Comparison of ENCODE assay signal across 7 cellular contexts in genomic region chr1:31937300-31938183, GRCh38. TPM values are rescaled to one million over a fixed set of nuclear protein-coding genes. Genes with fewer than 3 reads are reported as not detected.
DNase-seq lines count a peak whose midpoint lies in the region; ATAC-seq and TF ChIP-seq lines count a peak whose summit lies in the region.

No MANE protein-coding gene starts in this region.

- H3K36me3 ChIP-seq in esophagus squamous epithelium: no peaks in the 10 kb centered on the region

- H3K4me1 Mint-ChIP-seq in HFFc6 (ENCODE audit: low read depth): peaks cover 68% of the 10 kb centered on the region
- H3K4me1 Mint-ChIP-seq in naive B cell: peaks cover 52 to 82% (median 79%) of the 10 kb centered on the region in 3 donors

- H3K4me1 ChIP-seq in esophagus squamous epithelium: peaks cover 15 to 74% (median 56%) of the 10 kb centered on the region in 3 donors

- TF ChIP-seq POLR2A in esophagus squamous epithelium (IDR thresholded peaks at IDR 0.05): peak in 1 of 4 donors; percentile 7

- TF ChIP-seq CTCF in GM13976 (IDR thresholded peaks at IDR 0.05; ENCODE audit: borderline replicate concordance, control extremely low read depth, extremely low read depth, insufficient read depth, missing control alignments) (no peak), HFFc6 (IDR thresholded peaks at IDR 0.05) (no peak), esophagus squamous epithelium (IDR thresholded peaks at IDR 0.05) (no peak)

- peak; percentile 61 to 62 for ATAC-seq in naive B cell (ENCODE audit: low read depth in 2 of 2)

- no peaks in the 10 kb centered on the region for H3K9me3 Mint-ChIP-seq in HFFc6
- no peaks in the 10 kb centered on the region for H3K9me3 Mint-ChIP-seq in naive B cell

- no peaks in the 10 kb centered on the region for H3K27me3 ChIP-seq in esophagus squamous epithelium

- in situ Hi-C loops in GM13976 (cut with MboI; ENCODE audit: low sequenced_read_pairs, unreplicated experiment): no loop called here

- H3K36me3 Mint-ChIP-seq in HFFc6 (ENCODE audit: low read depth) (peaks cover 15% of the 10 kb centered on the region), naive B cell (no peaks in the 10 kb centered on the region)

- H3K27ac ChIP-seq in esophagus squamous epithelium: peak overlapping the region; percentile 96 to 99 (median 98)

- H3K27me3 Mint-ChIP-seq in HFFc6 (ENCODE audit: insufficient read depth) (no peaks in the 10 kb centered on the region), naive B cell (no peaks in the 10 kb centered on the region)

- peak; percentile 69 for DNase-seq in GM13976 (ENCODE audit: low spot score)
- peak; percentile 33 for DNase-seq in HFFc6
- peak; percentile 74 for DNase-seq in NCI-H69 (lab: John Stamatoyannopoulos, UW)
- DNase-seq in activated T-cell treated with anti-CD3 and anti-CD28 coated beads, Interleukin-2, amount 50 U/mL, for 48 hours: peak; percentile 81 to 85
- DNase-seq in esophagus squamous epithelium (lab: John Stamatoyannopoulos, UW): peak; percentile 39
- DNase-seq in naive B cell: peak; percentile 75
- DNase-seq in stimulated activated naive CD4-positive, alpha-beta T cell (lab: John Stamatoyannopoulos, UW): peak; percentile 56 to 90 (median 74)

- 0 to 2% methylated on average over 19 to 21 of the region's 78 CpGs for WGBS in esophagus squamous epithelium, 2 donors

- H3K4me3 ChIP-seq in esophagus squamous epithelium: peak overlapping the region; percentile 72 to 97 (median 82)

- no peaks in the 10 kb centered on the region for H3K9me3 ChIP-seq in esophagus squamous epithelium

- H3K27ac Mint-ChIP-seq in HFFc6 (peak overlapping the region; percentile 94), naive B cell (peak overlapping the region; percentile 81 to 95 (median 94))

- H3K4me3 Mint-ChIP-seq in HFFc6 (peak overlapping the region; percentile 99), naive B cell (peak overlapping the region; percentile 86 to 98 (median 96))

- intact Hi-C loops in esophagus squamous epithelium (cut with DNase I): no loop called here

RNA-seq across cellular contexts. Expression of gene PTP4A2, which starts 0.6 kb away (rescaled TPM):
- total RNA-seq in HFFc6 (2021; fragmentation: NEBNext Ultra II Directional; extraction: Animal tissue kit (Norgen Biotek cat#: 25700)): 100 to 1,000 TPM; 258 to 353 (median 305) TPM
- total RNA-seq in esophagus squamous epithelium: 100 to 1,000 TPM in 3 of 4 donors, 10 to 100 TPM in 1; 71.4 to 122 (median 108) TPM
- 100 to 1,000 TPM; 251 to 474 (median 307) TPM for polyA plus RNA-seq in naive B cell (ENCODE audit: low read depth in 6 of 6)

Comparison
In these comparisons a context has a peak if more than half of its experiments do, and no peak if none do; other contexts are left out.
1. Peak in every context shown above with its lines: DNase-seq, ATAC-seq, H3K4me3 ChIP-seq and H3K27ac ChIP-seq.
2. DNase-seq: peak in every context shown above with its lines; median percentile 83 in activated T-cell treated with anti-CD3 and anti-CD28 coated beads, Interleukin-2, amount 50 U/mL, for 48 hours; 75 in naive B cell; 74 in NCI-H69; 74 in stimulated activated naive CD4-positive, alpha-beta T cell; 69 in GM13976; 39 in esophagus squamous epithelium; 33 in HFFc6.